ENCODE assay signal across 27 cellular contexts in genomic region chr12:94807951-94808350, GRCh38.
"Had no signal": no experiment of that assay in that cellular context is flagged by ENCODE, and none has a peak within 500 bp of the region (broad histone marks: within the 10 kb centered on the region; RNA-seq: fewer than 3 reads in every experiment).

No MANE protein-coding gene starts in this region.

- H3K36me3 Mint-ChIP-seq: activated naive CD4-positive, alpha-beta T cell treated with anti-CD3 and anti-CD28 coated beads, Interleukin-2, amount 10 ng/mL, durations not matched to agents 7 days and 5 days; activated naive CD8-positive, alpha-beta T cell treated with anti-CD3 and anti-CD28 coated beads, Interleukin-2, amount 10 ng/mL, durations not matched to agents 7 days and 5 days; brain had no signal

- H3K27me3 ChIP-seq: ascending aorta, esophagus squamous epithelium had no signal

- H3K36me3 ChIP-seq: ascending aorta, esophagus squamous epithelium had no signal

- H3K4me1 ChIP-seq: ascending aorta had no signal

- H3K4me3 ChIP-seq: ascending aorta, esophagus squamous epithelium had no signal

- DNase-seq: activated CD4-positive, alpha-beta T cell treated with anti-CD3 and anti-CD28 coated beads for 48 hours; activated CD4-positive, alpha-beta T cell treated with anti-CD3 and anti-CD28 coated beads, Interleukin-2, amount 50 U/mL, for 1 hour; activated CD4-positive, alpha-beta T cell treated with anti-CD3 and anti-CD28 coated beads, Interleukin-2, amount 50 U/mL, for 48 hours; activated CD8-positive, alpha-beta memory T cell treated with anti-CD3 and anti-CD28 coated beads for 24 hours; activated CD8-positive, alpha-beta T cell treated with anti-CD3 and anti-CD28 coated beads for 36 hours; activated effector memory CD4-positive, alpha-beta T cell treated with anti-CD3 and anti-CD28 coated beads, Interleukin-2, amount 50 U/mL, for 16 hours; activated naive CD4-positive, alpha-beta T cell; activated naive CD4-positive, alpha-beta T cell treated with anti-CD3 and anti-CD28 coated beads, Interleukin-2, amount 10 ng/mL, durations not matched to agents 7 days and 5 days; activated naive CD8-positive, alpha-beta T cell treated with anti-CD3 and anti-CD28 coated beads, Interleukin-2, amount 10 ng/mL, durations not matched to agents 7 days and 5 days; activated T-cell treated with anti-CD3 and anti-CD28 coated beads, Interleukin-2, amount 50 U/mL, for 4 hours; caudate nucleus; cortex of kidney; dermis blood vessel endothelial cell; effector CD4-positive, alpha-beta T cell; effector memory CD8-positive, alpha-beta T cell; esophagus squamous epithelium; head of caudate nucleus; T-helper 2 cell had no signal

- ATAC-seq: activated CD4-positive, CD25-positive, alpha-beta regulatory T cell treated with anti-CD3 and anti-CD28 coated beads, Interleukin-2, amount 50 U/mL, for 24 hours; activated CD8-positive, alpha-beta T cell treated with anti-CD3 and anti-CD28 coated beads for 36 hours; activated naive CD4-positive, alpha-beta T cell treated with anti-CD3 and anti-CD28 coated beads, Interleukin-2, amount 50 U/mL, for 72 hours; activated T-cell treated with anti-CD3 and anti-CD28 coated beads, Interleukin-2, amount 50 U/mL, for 4 hours; effector memory CD8-positive, alpha-beta T cell; WTC11 had no signal

- H3K27ac ChIP-seq: ascending aorta, epithelial cell of prostate, esophagus squamous epithelium, VCaP had no signal

- H3K27ac Mint-ChIP-seq: activated CD8-positive, alpha-beta T cell treated with anti-CD3 and anti-CD28 coated beads for 36 hours; activated naive CD4-positive, alpha-beta T cell treated with anti-CD3 and anti-CD28 coated beads, Interleukin-2, amount 10 ng/mL, durations not matched to agents 7 days and 5 days; activated naive CD4-positive, alpha-beta T cell treated with anti-CD3 and anti-CD28 coated beads, Interleukin-2, amount 50 U/mL, for 72 hours; activated naive CD8-positive, alpha-beta T cell treated with anti-CD3 and anti-CD28 coated beads, Interleukin-2, amount 10 ng/mL, durations not matched to agents 7 days and 5 days; activated T-helper 1 cell treated with anti-CD3 and anti-CD28 coated beads, Interleukin-12 subunit alpha, Interleukin-12 subunit beta, Interleukin-2, Interleukin-4 antibody, amounts not matched to agents 30 ng/mL and 10 ng/mL and 1 ng/mL, durations not matched to agents 14 hours and 24 hours and 36 hours; activated T-helper 2 cell treated with anti-CD3 and anti-CD28 coated beads, Interferon-gamma antibody, Interleukin-2, Interleukin-4, amounts not matched to agents 10 μg/mL and 5 μg/mL and 100 μg/mL, durations not matched to agents 14 hours and 24 hours and 36 hours; brain; effector memory CD8-positive, alpha-beta T cell; WTC11 had no signal

- H3K4me3 Mint-ChIP-seq: activated CD8-positive, alpha-beta T cell treated with anti-CD3 and anti-CD28 coated beads for 36 hours; activated naive CD4-positive, alpha-beta T cell treated with anti-CD3 and anti-CD28 coated beads, Interleukin-2, amount 10 ng/mL, durations not matched to agents 7 days and 5 days; activated naive CD8-positive, alpha-beta T cell treated with anti-CD3 and anti-CD28 coated beads, Interleukin-2, amount 10 ng/mL, durations not matched to agents 7 days and 5 days; activated T-cell treated with anti-CD3 and anti-CD28 coated beads, Interleukin-2, amount 50 U/mL, for 4 hours; activated T-helper 1 cell treated with anti-CD3 and anti-CD28 coated beads, Interleukin-12 subunit alpha, Interleukin-12 subunit beta, Interleukin-2, Interleukin-4 antibody, amounts not matched to agents 30 ng/mL and 10 ng/mL and 1 ng/mL, durations not matched to agents 14 hours and 24 hours and 36 hours; brain; effector memory CD8-positive, alpha-beta T cell; WTC11 had no signal

- H3K4me1 Mint-ChIP-seq: activated naive CD4-positive, alpha-beta T cell treated with anti-CD3 and anti-CD28 coated beads, Interleukin-2, amount 10 ng/mL, durations not matched to agents 7 days and 5 days; activated naive CD8-positive, alpha-beta T cell treated with anti-CD3 and anti-CD28 coated beads, Interleukin-2, amount 10 ng/mL, durations not matched to agents 7 days and 5 days; WTC11 had no signal
